Comparison of ENCODE assay signal across 28 cellular contexts in genomic region chr4:37699874-37700481, GRCh38.
"Had no signal": no experiment of that assay in that cellular context is flagged by ENCODE, and none has a peak within 500 bp of the region (broad histone marks: within the 10 kb centered on the region; RNA-seq: fewer than 3 reads in every experiment).

No MANE protein-coding gene starts in this region.

- H3K36me3 ChIP-seq: ascending aorta, breast epithelium, Peyer's patch, SJSA1 had no signal

- DNase-seq: activated CD4-positive, alpha-beta T cell treated with anti-CD3 and anti-CD28 coated beads, Interleukin-2, amount 10 ng/mL, durations not matched to agents 24 days and 14 days; activated CD4-positive, alpha-beta T cell treated with anti-CD3 and anti-CD28 coated beads, Interleukin-2, amount 50 U/mL, for 4 hours; activated CD8-positive, alpha-beta T cell treated with anti-CD3 and anti-CD28 coated beads for 36 hours; activated gamma-delta T cell; activated naive CD4-positive, alpha-beta T cell treated with Interleukin-2 at 50 U/mL for 16 hours; activated naive CD8-positive, alpha-beta T cell treated with anti-CD3 and anti-CD28 coated beads, Interleukin-2, amount 10 ng/mL, durations not matched to agents 7 days and 5 days; activated T-cell treated with anti-CD3 and anti-CD28 coated beads, Interleukin-2, amount 50 U/mL, for 24 hours; amygdala; Karpas-422; KBM-7; NCI-H1105 treated with DMSO at 0.1 percent for 48 hours; NCI-H1436; NCI-H1694; NCI-H1930; NCI-H2081 treated with DMSO at 0.1 percent for 48 hours; NCI-H345; NCI-H524 treated with DMSO at 0.1 percent for 48 hours; NCI-H748 treated with DMSO at 0.1 percent for 48 hours; NK-92 treated with Interleukin-12 subunit alpha and Interleukin-12 subunit beta, amount 100 ng/mL, for 24 hours; PC-3; Peyer's patch; RPMI8226; SHP77 treated with DMSO at 0.1 percent for 48 hours; SK-N-SH had no signal

- ATAC-seq: activated CD8-positive, alpha-beta T cell treated with anti-CD3 and anti-CD28 coated beads for 36 hours; PC-3 had no signal

- H3K4me3 ChIP-seq: ascending aorta, breast epithelium, Peyer's patch, SJSA1 had no signal

- H3K9ac ChIP-seq: SK-N-SH had no signal

- FAIRE-seq: TTC549 had no signal

- H3K27ac ChIP-seq: ascending aorta, breast epithelium, Peyer's patch, SJSA1 had no signal

- H3K9me3 ChIP-seq: ascending aorta, breast epithelium, Peyer's patch, SJSA1, SK-N-SH had no signal

- H3K27me3 ChIP-seq: ascending aorta, breast epithelium, Peyer's patch, SJSA1 had no signal

- H3K4me1 ChIP-seq: ascending aorta, breast epithelium, Peyer's patch, SJSA1 had no signal

- H3K4me2 ChIP-seq: SK-N-SH had no signal
